20 cellular contexts compared by ENCODE assay signal in genomic region chr11:133636686-133637085, GRCh38.
"Had no signal": no experiment of that assay in that cellular context is flagged by ENCODE, and none has a peak within 500 bp of the region (broad histone marks: within the 10 kb centered on the region; RNA-seq: fewer than 3 reads in every experiment).

No MANE protein-coding gene starts in this region.

- H3K9me3 ChIP-seq: colonic mucosa, prostate gland, right lobe of liver, suprapubic skin, thyroid gland, upper lobe of left lung had no signal

- H3K27me3 Mint-ChIP-seq: naive B cell had no signal

- H3K27me3 ChIP-seq: colonic mucosa, foreskin keratinocyte, hepatocyte, right lobe of liver, thyroid gland, upper lobe of left lung had no signal

- H3K36me3 Mint-ChIP-seq: naive B cell; stimulated activated effector memory CD8-positive, alpha-beta T cell treated with anti-CD3 and anti-CD28 coated beads, Interleukin-12 subunit alpha, Interleukin-12 subunit beta, amount 100 ng/mL, for 72 hours had no signal

- H3K4me1 ChIP-seq: colonic mucosa, foreskin keratinocyte, parathyroid adenoma, prostate gland, right lobe of liver, suprapubic skin, thyroid gland, upper lobe of left lung had no signal

- H3K27ac ChIP-seq: colonic mucosa, foreskin keratinocyte, hepatocyte, parathyroid adenoma, prostate gland, right lobe of liver, suprapubic skin, thyroid gland, upper lobe of left lung had no signal

- H3K4me3 ChIP-seq: colonic mucosa, hepatocyte, prostate gland, right lobe of liver, suprapubic skin, thyroid gland, upper lobe of left lung had no signal

- H3K36me3 ChIP-seq: colonic mucosa, prostate gland, right lobe of liver, suprapubic skin, thyroid gland, upper lobe of left lung had no signal

- DNase-seq: colonic mucosa; dermis blood vessel endothelial cell; erythroblast; foreskin keratinocyte; head of caudate nucleus; left colon; mesendoderm; naive B cell; right lobe of liver; stimulated activated CD4-positive, alpha-beta T cell treated with anti-CD3 and anti-CD28 coated beads, Interleukin-4, amount 100 ng/mL, for 1 hour; stimulated activated CD8-positive, alpha-beta memory T cell treated with anti-CD3 and anti-CD28 coated beads, Interleukin-4, amount 100 ng/mL, for 48 hours; stimulated activated naive CD8-positive, alpha-beta T cell treated with anti-CD3 and anti-CD28 coated beads, Interleukin-15, Interleukin-2, amounts not matched to agents 100 U/mL and 50 U/mL, for 24 hours; thyroid gland; upper lobe of left lung had no signal

- H3K4me1 Mint-ChIP-seq: naive B cell; nephron; stimulated activated effector memory CD8-positive, alpha-beta T cell treated with anti-CD3 and anti-CD28 coated beads, Interleukin-12 subunit alpha, Interleukin-12 subunit beta, amount 100 ng/mL, for 72 hours had no signal

- H3K4me3 Mint-ChIP-seq: naive B cell; nephron; stimulated activated effector memory CD8-positive, alpha-beta T cell treated with anti-CD3 and anti-CD28 coated beads, Interleukin-12 subunit alpha, Interleukin-12 subunit beta, amount 100 ng/mL, for 72 hours had no signal

- H3K27ac Mint-ChIP-seq: naive B cell; nephron; stimulated activated effector memory CD8-positive, alpha-beta T cell treated with anti-CD3 and anti-CD28 coated beads, Interleukin-12 subunit alpha, Interleukin-12 subunit beta, amount 100 ng/mL, for 72 hours had no signal

- ATAC-seq: foreskin keratinocyte; left colon; right lobe of liver; stimulated activated effector memory CD8-positive, alpha-beta T cell treated with anti-CD3 and anti-CD28 coated beads, Interleukin-12 subunit alpha, Interleukin-12 subunit beta, amount 100 ng/mL, for 72 hours; stimulated activated naive CD8-positive, alpha-beta T cell treated with anti-CD3 and anti-CD28 coated beads, Interleukin-15, Interleukin-2, amounts not matched to agents 100 U/mL and 50 U/mL, for 24 hours had no signal
